Comparison of ENCODE assay signal across 34 cellular contexts in genomic region chr13:51040431-51040830, GRCh38.
"Had no signal": no experiment of that assay in that cellular context is flagged by ENCODE, and none has a peak within 500 bp of the region (broad histone marks: within the 10 kb centered on the region; RNA-seq: fewer than 3 reads in every experiment).

No MANE protein-coding gene starts in this region.

- H3K9me3 Mint-ChIP-seq: activated B cell treated with CpG ODN at 0.5 μM for 24 hours; activated CD4-positive, alpha-beta memory T cell treated with anti-CD3 and anti-CD28 coated beads for 36 hours; activated CD4-positive, alpha-beta T cell treated with anti-CD3 and anti-CD28 coated beads, Interleukin-2, amount 10 ng/mL, durations not matched to agents 24 days and 14 days; activated CD8-positive, alpha-beta T cell treated with anti-CD3 and anti-CD28 coated beads for 36 hours; activated naive CD4-positive, alpha-beta T cell treated with anti-CD3 and anti-CD28 coated beads for 36 hours; activated naive CD4-positive, alpha-beta T cell treated with anti-CD3 and anti-CD28 coated beads, Interleukin-2, amount 50 U/mL, for 72 hours; activated naive CD8-positive, alpha-beta T cell treated with anti-CD3 and anti-CD28 coated beads for 36 hours; activated T-cell treated with anti-CD3 and anti-CD28 coated beads, Interleukin-2, amount 50 U/mL, for 4 hours; activated T-cell treated with anti-CD3 and anti-CD28 coated beads, Interleukin-2, amount 50 U/mL, for 72 hours; activated T-helper 1 cell treated with anti-CD3 and anti-CD28 coated beads, Interleukin-12 subunit alpha, Interleukin-12 subunit beta, Interleukin-2, Interleukin-4 antibody, amounts not matched to agents 30 ng/mL and 10 ng/mL and 1 ng/mL, durations not matched to agents 14 hours and 24 hours and 36 hours; activated T-helper 17 cell treated with anti-CD3 and anti-CD28 coated beads, Interleukin-2, amount 50 U/mL, for 72 hours; T-helper 1 cell treated with Interleukin-12 subunit alpha and Interleukin-12 subunit beta and Interleukin-4 antibody, amounts not matched to agents 30 μg/mL and 1 μg/mL, for 36 hours; T-helper 2 cell treated with Interferon-gamma antibody and Interleukin-4, amounts not matched to agents 5 μg/mL and 100 μg/mL, for 36 hours had no signal

- H3K4me1 Mint-ChIP-seq: activated B cell treated with CpG ODN at 0.5 μM for 24 hours; activated T-helper 17 cell treated with anti-CD3 and anti-CD28 coated beads, Interleukin-2, amount 50 U/mL, for 72 hours had no signal

- H3K27ac ChIP-seq: adrenal gland, ascending aorta, brain microvascular endothelial cell, breast epithelium, VCaP had no signal

- H3K36me3 Mint-ChIP-seq: activated CD4-positive, alpha-beta memory T cell treated with anti-CD3 and anti-CD28 coated beads for 36 hours; activated naive CD4-positive, alpha-beta T cell treated with anti-CD3 and anti-CD28 coated beads, Interleukin-2, amount 50 U/mL, for 72 hours; activated naive CD8-positive, alpha-beta T cell treated with anti-CD3 and anti-CD28 coated beads for 36 hours had no signal

- H3K4me3 ChIP-seq: adrenal gland, ascending aorta, breast epithelium had no signal

- H3K27ac Mint-ChIP-seq: activated B cell treated with CpG ODN at 0.5 μM for 24 hours; activated CD4-positive, alpha-beta memory T cell treated with anti-CD3 and anti-CD28 coated beads for 36 hours; activated CD4-positive, alpha-beta T cell treated with anti-CD3 and anti-CD28 coated beads, Interleukin-2, amount 10 ng/mL, durations not matched to agents 24 days and 14 days; activated CD8-positive, alpha-beta T cell treated with anti-CD3 and anti-CD28 coated beads for 36 hours; activated naive CD4-positive, alpha-beta T cell treated with anti-CD3 and anti-CD28 coated beads for 36 hours; activated naive CD4-positive, alpha-beta T cell treated with anti-CD3 and anti-CD28 coated beads, Interleukin-2, amount 50 U/mL, for 72 hours; activated naive CD8-positive, alpha-beta T cell treated with anti-CD3 and anti-CD28 coated beads for 36 hours; activated T-cell treated with anti-CD3 and anti-CD28 coated beads, Interleukin-2, amount 50 U/mL, for 72 hours; activated T-helper 1 cell treated with anti-CD3 and anti-CD28 coated beads, Interleukin-12 subunit alpha, Interleukin-12 subunit beta, Interleukin-2, Interleukin-4 antibody, amounts not matched to agents 30 ng/mL and 10 ng/mL and 1 ng/mL, durations not matched to agents 14 hours and 24 hours and 36 hours; activated T-helper 17 cell treated with anti-CD3 and anti-CD28 coated beads, Interleukin-2, amount 50 U/mL, for 72 hours; T-helper 1 cell treated with Interleukin-12 subunit alpha and Interleukin-12 subunit beta and Interleukin-4 antibody, amounts not matched to agents 30 μg/mL and 1 μg/mL, for 36 hours; T-helper 2 cell treated with Interferon-gamma antibody and Interleukin-4, amounts not matched to agents 5 μg/mL and 100 μg/mL, for 36 hours had no signal

- H3K27me3 ChIP-seq: adrenal gland, ascending aorta, brain microvascular endothelial cell, breast epithelium had no signal

- H3K9me3 ChIP-seq: adrenal gland, ascending aorta, breast epithelium had no signal

- H3K4me3 Mint-ChIP-seq: activated B cell treated with CpG ODN at 0.5 μM for 24 hours; activated CD4-positive, alpha-beta memory T cell treated with anti-CD3 and anti-CD28 coated beads for 36 hours; activated CD4-positive, alpha-beta T cell treated with anti-CD3 and anti-CD28 coated beads, Interleukin-2, amount 10 ng/mL, durations not matched to agents 24 days and 14 days; activated CD8-positive, alpha-beta T cell treated with anti-CD3 and anti-CD28 coated beads for 36 hours; activated naive CD4-positive, alpha-beta T cell treated with anti-CD3 and anti-CD28 coated beads for 36 hours; activated naive CD8-positive, alpha-beta T cell treated with anti-CD3 and anti-CD28 coated beads for 36 hours; activated T-cell treated with anti-CD3 and anti-CD28 coated beads, Interleukin-2, amount 50 U/mL, for 4 hours; activated T-cell treated with anti-CD3 and anti-CD28 coated beads, Interleukin-2, amount 50 U/mL, for 72 hours; activated T-helper 1 cell treated with anti-CD3 and anti-CD28 coated beads, Interleukin-12 subunit alpha, Interleukin-12 subunit beta, Interleukin-2, Interleukin-4 antibody, amounts not matched to agents 30 ng/mL and 10 ng/mL and 1 ng/mL, durations not matched to agents 14 hours and 24 hours and 36 hours; activated T-helper 17 cell treated with anti-CD3 and anti-CD28 coated beads, Interleukin-2, amount 50 U/mL, for 72 hours; T-helper 1 cell treated with Interleukin-12 subunit alpha and Interleukin-12 subunit beta and Interleukin-4 antibody, amounts not matched to agents 30 μg/mL and 1 μg/mL, for 36 hours; T-helper 2 cell treated with Interferon-gamma antibody and Interleukin-4, amounts not matched to agents 5 μg/mL and 100 μg/mL, for 36 hours had no signal

- H3K36me3 ChIP-seq: adrenal gland, ascending aorta, brain microvascular endothelial cell, breast epithelium had no signal

- ATAC-seq: activated CD8-positive, alpha-beta T cell treated with anti-CD3 and anti-CD28 coated beads for 36 hours; activated naive CD4-positive, alpha-beta T cell treated with anti-CD3 and anti-CD28 coated beads, Interleukin-2, amount 50 U/mL, for 72 hours; activated T-cell treated with anti-CD3 and anti-CD28 coated beads, Interleukin-2, amount 50 U/mL, for 4 hours; activated T-cell treated with anti-CD3 and anti-CD28 coated beads, Interleukin-2, amount 50 U/mL, for 72 hours; activated T-helper 17 cell treated with anti-CD3 and anti-CD28 coated beads, Interleukin-2, amount 50 U/mL, for 72 hours had no signal

- H3K27me3 Mint-ChIP-seq: activated CD8-positive, alpha-beta T cell treated with anti-CD3 and anti-CD28 coated beads for 36 hours; activated T-helper 17 cell treated with anti-CD3 and anti-CD28 coated beads, Interleukin-2, amount 50 U/mL, for 72 hours had no signal

- H3K4me1 ChIP-seq: adrenal gland, ascending aorta, breast epithelium had no signal

- DNase-seq: activated B cell treated with CpG ODN at 0.5 μM for 24 hours; activated CD4-positive, alpha-beta memory T cell treated with anti-CD3 and anti-CD28 coated beads for 36 hours; activated CD4-positive, alpha-beta T cell treated with anti-CD3 and anti-CD28 coated beads for 4 hours; activated CD4-positive, alpha-beta T cell treated with anti-CD3 and anti-CD28 coated beads, Interleukin-2, amount 10 ng/mL, durations not matched to agents 24 days and 14 days; activated CD4-positive, alpha-beta T cell treated with anti-CD3 and anti-CD28 coated beads, Interleukin-2, amount 50 U/mL, for 1 hour; activated CD4-positive, alpha-beta T cell treated with anti-CD3 and anti-CD28 coated beads, Interleukin-2, amount 50 U/mL, for 4 hours; activated CD4-positive, CD25-positive, alpha-beta regulatory T cell treated with anti-CD3 and anti-CD28 coated beads, Interleukin-2, amount 50 U/mL, for 72 hours; activated CD8-positive, alpha-beta memory T cell treated with anti-CD3 and anti-CD28 coated beads, Interleukin-2, amount 50 U/mL, for 4 hours; activated CD8-positive, alpha-beta T cell treated with anti-CD3 and anti-CD28 coated beads for 36 hours; activated effector memory CD4-positive, alpha-beta T cell treated with anti-CD3 and anti-CD28 coated beads, Interleukin-2, amount 50 U/mL, for 16 hours; activated gamma-delta T cell treated with Interleukin-2 at 50 U/mL for 16 hours; activated naive CD4-positive, alpha-beta T cell; activated naive CD4-positive, alpha-beta T cell treated with anti-CD3 and anti-CD28 coated beads for 36 hours; activated naive CD4-positive, alpha-beta T cell treated with anti-CD3 and anti-CD28 coated beads, Interleukin-2, amount 50 U/mL, for 16 hours; activated naive CD8-positive, alpha-beta T cell treated with anti-CD3 and anti-CD28 coated beads for 36 hours; activated T-cell treated with anti-CD3 and anti-CD28 coated beads for 4 hours; activated T-cell treated with anti-CD3 and anti-CD28 coated beads, Interleukin-2, amount 50 U/mL, for 1 hour; activated T-cell treated with anti-CD3 and anti-CD28 coated beads, Interleukin-2, amount 50 U/mL, for 4 hours; activated T-cell treated with anti-CD3 and anti-CD28 coated beads, Interleukin-2, amount 50 U/mL, for 72 hours; adrenal gland; amniotic stem cell; brain microvascular endothelial cell; central memory CD4-positive, alpha-beta T cell; T-helper 1 cell; T-helper 2 cell; T-helper 9 cell had no signal
